In genomic region chr2:224817676-224818075, GRCh38 we compare ENCODE assay signal across 21 cellular contexts.
"Had no signal": no experiment of that assay in that cellular context is flagged by ENCODE, and none has a peak within 500 bp of the region (broad histone marks: within the 10 kb centered on the region; RNA-seq: fewer than 3 reads in every experiment).

No MANE protein-coding gene starts in this region.

- H3K27me3 ChIP-seq: body of pancreas, gastrocnemius medialis, right lobe of liver, tibial nerve had no signal

- H3K36me3 ChIP-seq: gastrocnemius medialis had no signal

- ATAC-seq: body of pancreas; gastrocnemius medialis; right lobe of liver; stimulated activated effector memory CD8-positive, alpha-beta T cell treated with anti-CD3 and anti-CD28 coated beads, Interleukin-12 subunit alpha, Interleukin-12 subunit beta, amount 100 ng/mL, for 72 hours; stimulated activated naive CD8-positive, alpha-beta T cell treated with anti-CD3 and anti-CD28 coated beads, Interleukin-15, amount 100 ng/mL, for 72 hours had no signal

- H3K4me1 Mint-ChIP-seq: activated naive CD4-positive, alpha-beta T cell treated with anti-CD3 and anti-CD28 coated beads, Interleukin-2, amount 10 ng/mL, durations not matched to agents 7 days and 5 days; memory B cell; nephron progenitor cell; stimulated activated effector memory CD8-positive, alpha-beta T cell treated with anti-CD3 and anti-CD28 coated beads, Interleukin-12 subunit alpha, Interleukin-12 subunit beta, amount 100 ng/mL, for 72 hours had no signal

- FAIRE-seq: endometrium, small intestine had no signal

- H3K27ac Mint-ChIP-seq: activated naive CD4-positive, alpha-beta T cell treated with anti-CD3 and anti-CD28 coated beads, Interleukin-2, amount 10 ng/mL, durations not matched to agents 7 days and 5 days; nephron progenitor cell had no signal

- H3K4me3 ChIP-seq: body of pancreas, gastrocnemius medialis, right lobe of liver, tibial nerve had no signal

- H3K4me1 ChIP-seq: body of pancreas, gastrocnemius medialis, right lobe of liver, tibial nerve had no signal

- H3K9me3 ChIP-seq: body of pancreas, gastrocnemius medialis, right lobe of liver, tibial nerve had no signal

- H3K9me3 Mint-ChIP-seq: activated naive CD4-positive, alpha-beta T cell treated with anti-CD3 and anti-CD28 coated beads, Interleukin-2, amount 10 ng/mL, durations not matched to agents 7 days and 5 days; memory B cell; nephron progenitor cell; stimulated activated effector memory CD8-positive, alpha-beta T cell treated with anti-CD3 and anti-CD28 coated beads, Interleukin-12 subunit alpha, Interleukin-12 subunit beta, amount 100 ng/mL, for 72 hours; stimulated activated naive CD8-positive, alpha-beta T cell treated with anti-CD3 and anti-CD28 coated beads, Interleukin-15, amount 100 ng/mL, for 72 hours had no signal

- DNase-seq: activated CD4-positive, alpha-beta memory T cell treated with anti-CD3 and anti-CD28 coated beads for 36 hours; activated CD4-positive, alpha-beta T cell treated with anti-CD3 and anti-CD28 coated beads for 48 hours; activated effector memory CD4-positive, alpha-beta T cell treated with anti-CD3 and anti-CD28 coated beads, Interleukin-2, amount 50 U/mL, for 16 hours; activated naive CD4-positive, alpha-beta T cell treated with anti-CD3 and anti-CD28 coated beads, Interleukin-2, amount 10 ng/mL, durations not matched to agents 7 days and 5 days; anterior cingulate cortex; body of pancreas; gastrocnemius medialis; hypothalamus; left cardiac atrium; nephron progenitor cell; occipital lobe; posterior cingulate gyrus; right lobe of liver; small intestine; stimulated activated CD4-positive, alpha-beta T cell treated with anti-CD3 and anti-CD28 coated beads, Interleukin-2, amount 100 ng/mL, for 24 hours; stimulated activated naive CD8-positive, alpha-beta T cell treated with anti-CD3 and anti-CD28 coated beads, Interleukin-15, amount 100 ng/mL, for 72 hours; T-helper 2 cell had no signal

- H3K27ac ChIP-seq: body of pancreas, gastrocnemius medialis, right lobe of liver, tibial nerve had no signal

- H3K4me3 Mint-ChIP-seq: activated CD4-positive, alpha-beta memory T cell treated with anti-CD3 and anti-CD28 coated beads for 36 hours; activated naive CD4-positive, alpha-beta T cell treated with anti-CD3 and anti-CD28 coated beads, Interleukin-2, amount 10 ng/mL, durations not matched to agents 7 days and 5 days; memory B cell; nephron progenitor cell; stimulated activated effector memory CD8-positive, alpha-beta T cell treated with anti-CD3 and anti-CD28 coated beads, Interleukin-12 subunit alpha, Interleukin-12 subunit beta, amount 100 ng/mL, for 72 hours; stimulated activated naive CD8-positive, alpha-beta T cell treated with anti-CD3 and anti-CD28 coated beads, Interleukin-15, amount 100 ng/mL, for 72 hours had no signal

- H3K27me3 Mint-ChIP-seq: activated CD4-positive, alpha-beta memory T cell treated with anti-CD3 and anti-CD28 coated beads for 36 hours; activated naive CD4-positive, alpha-beta T cell treated with anti-CD3 and anti-CD28 coated beads, Interleukin-2, amount 10 ng/mL, durations not matched to agents 7 days and 5 days; memory B cell; stimulated activated naive CD8-positive, alpha-beta T cell treated with anti-CD3 and anti-CD28 coated beads, Interleukin-15, amount 100 ng/mL, for 72 hours had no signal
